12 cellular contexts compared by ENCODE assay signal in the genomic region with DNA sequence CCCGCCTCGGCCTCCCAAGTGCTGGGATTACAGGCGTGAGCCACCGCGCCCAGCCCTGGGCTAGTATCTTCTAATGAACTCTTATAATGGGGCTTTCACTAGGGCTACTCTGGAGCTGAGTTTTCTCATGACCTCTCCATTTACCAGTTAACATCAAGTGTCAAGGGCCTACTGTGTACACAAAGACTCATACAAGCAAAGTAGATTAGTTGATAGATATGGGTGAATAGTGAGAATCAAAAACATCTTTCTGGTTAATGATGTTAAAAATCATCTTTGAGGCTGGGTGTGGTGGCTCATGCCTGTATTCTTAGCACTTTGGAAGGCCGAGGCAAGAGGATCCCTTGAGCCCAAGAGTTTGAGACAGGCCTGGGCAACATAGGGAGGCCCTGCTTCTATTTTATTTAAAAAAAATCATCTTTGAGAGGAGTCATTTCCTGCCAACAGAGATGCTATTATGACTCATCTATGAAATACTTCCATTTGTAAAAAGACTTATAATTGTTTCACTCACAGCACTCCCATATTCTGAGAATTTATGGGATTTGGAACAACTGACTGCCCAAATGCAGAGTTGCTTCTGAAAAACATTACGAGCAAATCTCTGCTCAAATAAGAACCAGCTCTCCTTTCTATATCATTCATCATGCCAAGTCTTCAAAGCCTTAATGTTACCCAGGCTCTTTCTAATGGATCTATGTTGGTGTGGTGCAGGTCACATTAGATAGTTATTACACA. TPM values are rescaled to one million over a fixed set of nuclear protein-coding genes. Genes with fewer than 3 reads are reported as not detected.
DNase-seq lines count a peak whose midpoint lies in the region; ATAC-seq and TF ChIP-seq lines count a peak whose summit lies in the region.
"Had no signal": no experiment of that assay in that cellular context is flagged by ENCODE, and none has a peak within 500 bp of the region (broad histone marks: within the 10 kb centered on the region; RNA-seq: fewer than 3 reads in every experiment).

No MANE protein-coding gene starts in this region.

- intact Hi-C loops in right lobe of liver (cut with DNase I) (no loop called here), Caco-2 (cut with micrococcal nuclease; ENCODE audit: unreplicated experiment) (loop anchor here (5.0 kb wide), 1 partner anchor 228 kb away; the partner anchor contains the start of gene PAK1)

- POLR2A ChIA-PET in Caco-2 (lab: Charles Lee): no interaction called here
- POLR2A ChIA-PET in WTC11 (lab: Charles Lee): no interaction called here

- H3K27me3 ChIP-seq in right lobe of liver: no peaks in the 10 kb centered on the region
- H3K27me3 ChIP-seq in Caco-2 (replicated peaks; ENCODE audit: control insufficient read depth, insufficient read depth, low read length): no peaks in the 10 kb centered on the region

- in situ Hi-C loops in astrocyte of the spinal cord (cut with HindIII; ENCODE audit: low sequenced_read_pairs): no loop called here

- no peaks in the 10 kb centered on the region for H3K9me3 ChIP-seq in right lobe of liver
- H3K9me3 ChIP-seq in Caco-2: no peaks in the 10 kb centered on the region

- no peak for TF ChIP-seq POLR2A in right lobe of liver (IDR thresholded peaks at IDR 0.05)

- H3K36me3 ChIP-seq in right lobe of liver (no peaks in the 10 kb centered on the region), Caco-2 (ENCODE audit: control insufficient read depth, insufficient read depth, low read length) (no peaks in the 10 kb centered on the region)

- H3K4me3 Mint-ChIP-seq in Caco-2 (ENCODE audit: unreplicated experiment) (no peak overlapping the region), WTC11 (no peak overlapping the region)

- TF ChIP-seq CTCF in astrocyte of the spinal cord (IDR thresholded peaks at IDR 0.05; ENCODE audit: low read depth, low read length) (no peak), right lobe of liver (IDR thresholded peaks at IDR 0.05) (no peak), Caco-2 (IDR thresholded peaks at IDR 0.05; ENCODE audit: insufficient read depth in 1 of 2, low read depth in 1 of 2, low read length in 1 of 2, severe bottlenecking in 1 of 2, unreplicated experiment in 1 of 2) (no peak), WTC11 (IDR thresholded peaks at IDR 0.05) (no peak)

- H3K36me3 Mint-ChIP-seq in Caco-2 (ENCODE audit: insufficient read depth, unreplicated experiment): no peaks in the 10 kb centered on the region
- H3K36me3 Mint-ChIP-seq in WTC11: no peaks in the 10 kb centered on the region

- 83% methylated on average over 2 of the region's 7 CpGs for WGBS in right lobe of liver (ENCODE audit: insufficient coverage, low coverage, low lambda C conversion rate, missing lambda C conversion rate)

- H3K27ac ChIP-seq in right lobe of liver: peak overlapping the region in 2 of 3 donors; percentile 71 to 90
- H3K27ac ChIP-seq: SK-N-MC had no signal

- no peak overlapping the region for H3K4me3 ChIP-seq in astrocyte of the spinal cord (ENCODE audit: low read depth, low read length)
- no peak overlapping the region for H3K4me3 ChIP-seq in right lobe of liver
- no peak overlapping the region for H3K4me3 ChIP-seq in Caco-2 (ENCODE audit: low read depth, low read length)
- H3K4me3 ChIP-seq: SK-N-MC had no signal

- ATAC-seq in right lobe of liver: no peak
- no peak for ATAC-seq in GM21515 (IDR thresholded peaks at IDR 0.05; ENCODE audit: unreplicated experiment)
- ATAC-seq in HG03469 (IDR thresholded peaks at IDR 0.05; ENCODE audit: unreplicated experiment): no peak
- ATAC-seq in WTC11: no peak

- peak; percentile 24 for DNase-seq in AG08396 (ENCODE audit: low spot score)
- peak; percentile 72 for DNase-seq in HS-5 (ENCODE audit: low read depth)
- DNase-seq in astrocyte of the spinal cord (ENCODE audit: low read depth, low spot score): peak; percentile 86
- no peak for DNase-seq in right lobe of liver
- no peak for DNase-seq in Caco-2
- no peak for DNase-seq in WTC11 (ENCODE audit: low spot score)
- DNase-seq: activated CD8-positive, alpha-beta memory T cell treated with anti-CD3 and anti-CD28 coated beads, Interleukin-2, amount 50 U/mL, for 4 hours had no signal

- peaks cover 0 to 18% (median under 1%) of the 10 kb centered on the region in 4 donors for H3K4me1 ChIP-seq in right lobe of liver
- peaks cover 20% of the 10 kb centered on the region for H3K4me1 ChIP-seq in Caco-2

- H3K27ac Mint-ChIP-seq in Caco-2 (ENCODE audit: unreplicated experiment) (no peak overlapping the region), WTC11 (no peak overlapping the region)

- CTCF ChIA-PET in Caco-2 (lab: Charles Lee): interaction anchor here (0.5 to 0.6 kb wide), 2 partner anchors 41 to 557 kb away, joined by 3 read pairs; no protein-coding TSS in a partner anchor
- CTCF ChIA-PET in WTC11 (lab: Charles Lee): interaction anchor here (1.0 kb wide), 1 partner anchor 46 kb away, joined by 3 read pairs; no protein-coding TSS in a partner anchor

- H3K27me3 Mint-ChIP-seq in Caco-2 (ENCODE audit: insufficient read depth, unreplicated experiment) (no peaks in the 10 kb centered on the region), WTC11 (ENCODE audit: low read depth) (no peaks in the 10 kb centered on the region)

- BruUV-seq in Caco-2 (replicated peaks; lab: Mats Ljungman, UMichigan): no TSS peak

- peaks cover 26% of the 10 kb centered on the region for H3K9me3 Mint-ChIP-seq in Caco-2 (ENCODE audit: unreplicated experiment)
- peaks cover 6% of the 10 kb centered on the region for H3K9me3 Mint-ChIP-seq in WTC11

- peaks cover 7% of the 10 kb centered on the region for H3K4me1 Mint-ChIP-seq in Caco-2 (ENCODE audit: low read depth, unreplicated experiment)
- H3K4me1 Mint-ChIP-seq in WTC11: no peaks in the 10 kb centered on the region

TF ChIP-seq in WTC11, 78 proteins besides CTCF, POLR2A, EP300 and RAD21 (continues in another document):
- TF ChIP-seq ZNF423 (CRISPR knock-in tag; IDR thresholded peaks at IDR 0.05) (no peak), ELF4 (CRISPR knock-in tag; IDR thresholded peaks at IDR 0.05; ENCODE audit: low read depth) (no peak), RORB (CRISPR knock-in tag; IDR thresholded peaks at IDR 0.05) (no peak), GRHL2 (CRISPR knock-in tag; IDR thresholded peaks at IDR 0.05; ENCODE audit: insufficient replicate concordance, severe bottlenecking) (no peak), USF2 (CRISPR knock-in tag; IDR thresholded peaks at IDR 0.05) (no peak)
- TF ChIP-seq, protein P1, sequence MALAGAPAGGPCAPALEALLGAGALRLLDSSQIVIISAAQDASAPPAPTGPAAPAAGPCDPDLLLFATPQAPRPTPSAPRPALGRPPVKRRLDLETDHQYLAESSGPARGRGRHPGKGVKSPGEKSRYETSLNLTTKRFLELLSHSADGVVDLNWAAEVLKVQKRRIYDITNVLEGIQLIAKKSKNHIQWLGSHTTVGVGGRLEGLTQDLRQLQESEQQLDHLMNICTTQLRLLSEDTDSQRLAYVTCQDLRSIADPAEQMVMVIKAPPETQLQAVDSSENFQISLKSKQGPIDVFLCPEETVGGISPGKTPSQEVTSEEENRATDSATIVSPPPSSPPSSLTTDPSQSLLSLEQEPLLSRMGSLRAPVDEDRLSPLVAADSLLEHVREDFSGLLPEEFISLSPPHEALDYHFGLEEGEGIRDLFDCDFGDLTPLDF (CRISPR knock-in tag; IDR thresholded peaks at IDR 0.05): no peak
- TF ChIP-seq, protein P2, sequence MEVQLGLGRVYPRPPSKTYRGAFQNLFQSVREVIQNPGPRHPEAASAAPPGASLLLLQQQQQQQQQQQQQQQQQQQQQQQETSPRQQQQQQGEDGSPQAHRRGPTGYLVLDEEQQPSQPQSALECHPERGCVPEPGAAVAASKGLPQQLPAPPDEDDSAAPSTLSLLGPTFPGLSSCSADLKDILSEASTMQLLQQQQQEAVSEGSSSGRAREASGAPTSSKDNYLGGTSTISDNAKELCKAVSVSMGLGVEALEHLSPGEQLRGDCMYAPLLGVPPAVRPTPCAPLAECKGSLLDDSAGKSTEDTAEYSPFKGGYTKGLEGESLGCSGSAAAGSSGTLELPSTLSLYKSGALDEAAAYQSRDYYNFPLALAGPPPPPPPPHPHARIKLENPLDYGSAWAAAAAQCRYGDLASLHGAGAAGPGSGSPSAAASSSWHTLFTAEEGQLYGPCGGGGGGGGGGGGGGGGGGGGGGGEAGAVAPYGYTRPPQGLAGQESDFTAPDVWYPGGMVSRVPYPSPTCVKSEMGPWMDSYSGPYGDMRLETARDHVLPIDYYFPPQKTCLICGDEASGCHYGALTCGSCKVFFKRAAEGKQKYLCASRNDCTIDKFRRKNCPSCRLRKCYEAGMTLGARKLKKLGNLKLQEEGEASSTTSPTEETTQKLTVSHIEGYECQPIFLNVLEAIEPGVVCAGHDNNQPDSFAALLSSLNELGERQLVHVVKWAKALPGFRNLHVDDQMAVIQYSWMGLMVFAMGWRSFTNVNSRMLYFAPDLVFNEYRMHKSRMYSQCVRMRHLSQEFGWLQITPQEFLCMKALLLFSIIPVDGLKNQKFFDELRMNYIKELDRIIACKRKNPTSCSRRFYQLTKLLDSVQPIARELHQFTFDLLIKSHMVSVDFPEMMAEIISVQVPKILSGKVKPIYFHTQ (CRISPR knock-in tag; IDR thresholded peaks at IDR 0.05): no peak
- TF ChIP-seq, protein P3, sequence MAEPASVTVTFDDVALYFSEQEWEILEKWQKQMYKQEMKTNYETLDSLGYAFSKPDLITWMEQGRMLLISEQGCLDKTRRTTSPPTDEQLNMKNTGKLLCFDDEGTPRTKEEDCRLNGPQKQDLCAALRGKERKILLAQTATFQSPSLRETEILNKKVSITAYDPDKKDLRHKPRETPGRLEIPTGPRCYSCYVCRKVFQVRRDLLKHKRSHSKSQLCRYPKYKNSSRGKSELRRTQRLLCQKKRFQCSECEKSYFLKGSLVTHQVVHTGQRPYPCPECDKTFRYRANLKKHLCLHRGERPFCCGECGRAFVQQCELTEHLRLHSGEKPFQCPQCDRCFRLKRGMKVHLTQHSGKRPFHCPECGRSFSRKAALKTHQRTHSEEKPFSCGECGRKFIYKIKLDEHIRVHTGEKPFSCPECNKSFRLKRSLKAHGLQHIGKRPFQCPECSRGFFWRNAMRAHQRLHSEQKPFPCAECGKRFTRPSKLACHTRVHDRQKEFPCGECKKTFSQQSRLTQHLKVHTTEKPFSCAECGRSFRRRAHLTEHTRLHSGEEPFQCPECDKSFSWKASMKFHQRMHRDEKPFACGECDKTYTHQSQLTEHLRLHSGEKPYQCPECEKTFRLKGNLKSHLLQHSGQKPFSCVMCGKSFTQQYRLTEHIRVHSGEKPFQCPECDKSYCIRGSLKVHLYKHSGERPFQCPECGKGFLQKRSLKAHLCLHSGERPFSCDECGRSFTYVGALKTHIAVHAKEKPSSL (CRISPR knock-in tag; conservative IDR thresholded peaks at IDR 0.05): no peak

RNA-seq across cellular contexts. Expression of gene GDPD4, which starts 57.0 kb away (rescaled TPM):
- total RNA-seq in right lobe of liver: under 1 TPM in 4 of 6 experiments, not detected in 2; 0.29 to 0.53 (median 0.44) TPM
- total RNA-seq in Caco-2 (2022): not detected in 2 replicates
- not detected in 3 replicates for total RNA-seq in WTC11 (2021)
- total RNA-seq: lower leg skin, temporal lobe had no signal

Comparison
In these comparisons a context has a peak if more than half of its experiments do, and no peak if none do; other contexts are left out.
1. DNase-seq: peak in AG08396 (single experiment), HS-5 (single experiment) and astrocyte of the spinal cord (single experiment); none in right lobe of liver (0 of 3), Caco-2 (0 of 2) and WTC11 (single experiment).